ENCODE assay signal across 20 cellular contexts in genomic region chr19:2767688-2768087, GRCh38.
"Had no signal": no experiment of that assay in that cellular context is flagged by ENCODE, and none has a peak within 500 bp of the region (broad histone marks: within the 10 kb centered on the region; RNA-seq: fewer than 3 reads in every experiment).

No MANE protein-coding gene starts in this region.

- H3K9me3 Mint-ChIP-seq: effector memory CD8-positive, alpha-beta T cell; nephron; neural progenitor cell; stimulated activated memory B cell treated with anti-CD40 and anti-IgM and Interleukin-4, amounts not matched to agents 10 μg/mL and 1 μg/mL and 100 μg/mL, for 72 hours; type B pancreatic cell had no signal

- H3K4me2 ChIP-seq: hepatocyte, neural progenitor cell had no signal

- H3K9ac ChIP-seq: neural progenitor cell had no signal

- ATAC-seq: effector memory CD8-positive, alpha-beta T cell; left cardiac atrium; left lung; psoas muscle; right cardiac atrium; stimulated activated memory B cell treated with anti-CD40 and anti-IgM and Interleukin-4, amounts not matched to agents 10 μg/mL and 1 μg/mL and 100 μg/mL, for 72 hours; stimulated activated naive CD8-positive, alpha-beta T cell treated with anti-CD3 and anti-CD28 coated beads, Interleukin-15, Interleukin-2, amounts not matched to agents 100 U/mL and 50 U/mL, for 24 hours had no signal

- H3K36me3 ChIP-seq: neural progenitor cell, ovary had no signal

- H3K4me1 ChIP-seq: neural progenitor cell had no signal

- H3K4me3 Mint-ChIP-seq: effector memory CD8-positive, alpha-beta T cell; nephron; neural progenitor cell; stimulated activated memory B cell treated with anti-CD40 and anti-IgM and Interleukin-4, amounts not matched to agents 10 μg/mL and 1 μg/mL and 100 μg/mL, for 72 hours; type B pancreatic cell had no signal

- H3K27me3 ChIP-seq: hepatocyte, left lung, neural progenitor cell, ovary, sigmoid colon, testis, tibial artery had no signal

- H3K4me3 ChIP-seq: coronary artery, hepatocyte, left lung, lower lobe of right lung, neural progenitor cell, ovary, psoas muscle, sigmoid colon, testis, tibial artery had no signal

- H3K36me3 Mint-ChIP-seq: type B pancreatic cell had no signal

- H3K27ac ChIP-seq: coronary artery, hepatocyte, left lung, lower lobe of right lung, neural progenitor cell, ovary, psoas muscle, sigmoid colon, testis, tibial artery had no signal

- H3K9me3 ChIP-seq: left lung, lower lobe of right lung, ovary, psoas muscle, sigmoid colon, testis, tibial artery had no signal

- H3K27ac Mint-ChIP-seq: nephron; neural progenitor cell; stimulated activated memory B cell treated with anti-CD40 and anti-IgM and Interleukin-4, amounts not matched to agents 10 μg/mL and 1 μg/mL and 100 μg/mL, for 72 hours; type B pancreatic cell had no signal

- H3K27me3 Mint-ChIP-seq: effector memory CD8-positive, alpha-beta T cell; stimulated activated memory B cell treated with anti-CD40 and anti-IgM and Interleukin-4, amounts not matched to agents 10 μg/mL and 1 μg/mL and 100 μg/mL, for 72 hours; type B pancreatic cell had no signal

- DNase-seq: effector memory CD8-positive, alpha-beta T cell; erythroblast; kidney; left cardiac atrium; left lung; lower lobe of right lung; ovary; sigmoid colon; stimulated activated CD4-positive, alpha-beta T cell treated with anti-CD3 and anti-CD28 coated beads, Interleukin-4, amount 100 ng/mL, for 4 hours; stimulated activated naive CD8-positive, alpha-beta T cell treated with anti-CD3 and anti-CD28 coated beads, Interleukin-15, Interleukin-2, amounts not matched to agents 100 U/mL and 50 U/mL, for 24 hours; testis; tibial artery had no signal
